In genomic region chr1:169106921-169107672, GRCh38 we compare ENCODE assay signal across 8 cellular contexts. TPM values are rescaled to one million over a fixed set of nuclear protein-coding genes. Genes with fewer than 3 reads are reported as not detected.
DNase-seq lines count a peak whose midpoint lies in the region; ATAC-seq and TF ChIP-seq lines count a peak whose summit lies in the region.

No MANE protein-coding gene starts in this region.

- no peaks in the 10 kb centered on the region for H3K9me2 ChIP-seq in OCI-LY7 (ENCODE audit: insufficient read depth, low read length)

- no peak for TF ChIP-seq CTCF in BJ (IDR thresholded peaks at IDR 0.05; ENCODE audit: insufficient read depth, low read depth, low read length)
- no peak for TF ChIP-seq CTCF in OCI-LY7 (conservative IDR thresholded peaks at IDR 0.05; ENCODE audit: low read length)
- TF ChIP-seq CTCF in choroid plexus epithelial cell (conservative IDR thresholded peaks at IDR 0.05; ENCODE audit: low read depth, low read length): no peak
- no peak for TF ChIP-seq CTCF in upper lobe of right lung (IDR thresholded peaks at IDR 0.05)

- H2AFZ ChIP-seq in OCI-LY7 (ENCODE audit: low read length): peak overlapping the region; percentile 70

- H3K4me3 ChIP-seq in BJ (ENCODE audit: low read depth, low read length) (peak overlapping the region; percentile 75), OCI-LY7 (ENCODE audit: low read depth, low read length, poor library complexity, severe bottlenecking) (peak overlapping the region; percentile 94), choroid plexus epithelial cell (ENCODE audit: low read depth, low read length) (peak overlapping the region; percentile 87), upper lobe of right lung (peak overlapping the region; percentile 89)

- peak; percentile 1 for ATAC-seq in GM21526 (IDR thresholded peaks at IDR 0.05; ENCODE audit: low FRiP score, unreplicated experiment)
- ATAC-seq in upper lobe of right lung: peak; percentile 0

- H3K27me3 ChIP-seq in BJ (ENCODE audit: control insufficient read depth, insufficient read depth, low read length): peaks cover 4% of the 10 kb centered on the region
- no peaks in the 10 kb centered on the region for H3K27me3 ChIP-seq in upper lobe of right lung

- POLR2A ChIA-PET in BJ (lab: Charles Lee): interaction anchor here (0.7 kb wide), 1 partner anchor 239 kb away, joined by 4 read pairs; no protein-coding TSS in a partner anchor
- POLR2A ChIA-PET in OCI-LY7 (lab: Charles Lee): interaction anchor here (0.6 to 4.9 kb wide), 4 partner anchors 13 to 1189 kb away, joined by 3 to 17 read pairs (median 4); partner anchors contain the start of gene BLZF1

- H3K27ac ChIP-seq in OCI-LY7 (ENCODE audit: low read depth, low read length, poor library complexity, severe bottlenecking) (peak overlapping the region; percentile 91), upper lobe of right lung (peak overlapping the region; percentile 79)

- intact Hi-C loops in OCI-LY7 (cut with micrococcal nuclease; ENCODE audit: unreplicated experiment): loop anchor here (2.0 to 5.0 kb wide), 6 partner anchors 240 to 1425 kb away; partner anchors contain the start of genes BLZF1, GORAB, METTL18 and NME7
- intact Hi-C loops in upper lobe of right lung (cut with DNase I): no loop called here

- H4K20me1 ChIP-seq in OCI-LY7 (ENCODE audit: insufficient read depth, low read length): no peaks in the 10 kb centered on the region

- no TSS peak for BruUV-seq in OCI-LY7 (replicated peaks; lab: Mats Ljungman, UMichigan)

- H3K4me2 ChIP-seq in OCI-LY7 (ENCODE audit: low read length): peak overlapping the region; percentile 93

- H3K4me1 ChIP-seq in OCI-LY7 (ENCODE audit: insufficient read depth, low read length, poor library complexity, severe bottlenecking) (peaks cover 43% of the 10 kb centered on the region), upper lobe of right lung (peaks cover 22% of the 10 kb centered on the region)

- DNase-seq in BJ (ENCODE audit: low read depth) (no peak), OCI-LY7 (ENCODE audit: low spot score) (peak; percentile 49), choroid plexus epithelial cell (ENCODE audit: low read depth) (peak; percentile 42), medulla oblongata (ENCODE audit: extremely low spot score) (peak; percentile 60), upper lobe of right lung (peak; percentile 75), COLO829 (ENCODE audit: low spot score) (no peak), SHP77 treated with DMSO at 0.1 percent for 48 hours (lab: John Stamatoyannopoulos, UW) (no peak)

- H3K36me3 ChIP-seq in BJ (ENCODE audit: control insufficient read depth, insufficient read depth, low read length) (no peaks in the 10 kb centered on the region), OCI-LY7 (ENCODE audit: insufficient read depth, low read length) (peaks cover 12% of the 10 kb centered on the region), upper lobe of right lung (peaks cover 4% of the 10 kb centered on the region)

- no peaks in the 10 kb centered on the region for H3K9me3 ChIP-seq in OCI-LY7 (ENCODE audit: low read length)
- H3K9me3 ChIP-seq in upper lobe of right lung: no peaks in the 10 kb centered on the region

- CTCF ChIA-PET in BJ (lab: Yijun Ruan, JAX) (interaction anchor here (0.6 to 2.4 kb wide), 6 partner anchors 13 to 503 kb away, joined by 3 to 11 read pairs (median 4); partner anchors contain the start of genes BLZF1 and NME7), OCI-LY7 (lab: Charles Lee; ENCODE audit: unreplicated experiment) (interaction anchor here (0.6 kb wide), 2 partner anchors 38 to 714 kb away, joined by 3 read pairs; no protein-coding TSS in a partner anchor)

- peaks cover 51% of the 10 kb centered on the region for H3K79me2 ChIP-seq in OCI-LY7 (ENCODE audit: insufficient read depth, low read depth, low read length)

RNA-seq across cellular contexts. Expression of gene ATP1B1, which starts 0.6 kb away (rescaled TPM):
- polyA plus RNA-seq in BJ (2011; rRNA removed): 10.5 and 18.8 TPM in 2 replicates
- 5.9 and 7.4 TPM in 2 replicates for polyA minus RNA-seq in BJ (2011; rRNA and poly(A)+ RNA removed)
- 14.5 and 17.5 TPM in 2 replicates for total RNA-seq in OCI-LY7 (2014; rRNA removed; shearing (Covaris generic))
- total RNA-seq in OCI-LY7 (2022) (21.5 and 22.5 TPM in 2 replicates), upper lobe of right lung (192 TPM)

Comparison
In these comparisons a context has a peak if more than half of its experiments do, and no peak if none do; other contexts are left out.
1. DNase-seq: peak in OCI-LY7 (single experiment), choroid plexus epithelial cell (single experiment), medulla oblongata (single experiment) and upper lobe of right lung (single experiment); none in BJ (single experiment), COLO829 (single experiment) and SHP77 treated with DMSO at 0.1 percent for 48 hours (single experiment).
2. Peak in every context shown above with its lines, with median percentiles within 50 percentile points of each other: H3K4me3 ChIP-seq.